ENCODE assay signal across 9 cellular contexts in genomic region chr5:36593867-36594266, GRCh38.
"Had no signal": no experiment of that assay in that cellular context is flagged by ENCODE, and none has a peak within 500 bp of the region (broad histone marks: within the 10 kb centered on the region; RNA-seq: fewer than 3 reads in every experiment).

No MANE protein-coding gene starts in this region.

- DNase-seq: activated CD4-positive, alpha-beta T cell treated with anti-CD3 and anti-CD28 coated beads for 1 hour; amniotic stem cell; effector CD8-positive, alpha-beta T cell; left ventricle myocardium superior; stimulated activated naive B cell treated with anti-CD40 and anti-IgM and Interleukin-4, amounts not matched to agents 10 μg/mL and 1 μg/mL and 100 μg/mL, for 72 hours; WERI-Rb-1 had no signal

- H3K4me3 Mint-ChIP-seq: activated naive CD8-positive, alpha-beta T cell; stimulated activated naive B cell treated with anti-CD40 and anti-IgM and Interleukin-4, amounts not matched to agents 10 μg/mL and 1 μg/mL and 100 μg/mL, for 72 hours had no signal

- H3K4me1 ChIP-seq: esophagus muscularis mucosa had no signal

- H3K27me3 ChIP-seq: esophagus muscularis mucosa had no signal

- H3K4me3 ChIP-seq: esophagus muscularis mucosa had no signal

- H3K27ac ChIP-seq: esophagus muscularis mucosa, WERI-Rb-1 had no signal

- ATAC-seq: left ventricle myocardium superior; stimulated activated naive B cell treated with anti-CD40 and anti-IgM and Interleukin-4, amounts not matched to agents 10 μg/mL and 1 μg/mL and 100 μg/mL, for 72 hours had no signal

- H3K36me3 ChIP-seq: esophagus muscularis mucosa, WERI-Rb-1 had no signal

- H3K36me3 Mint-ChIP-seq: activated naive CD8-positive, alpha-beta T cell; stimulated activated naive B cell treated with anti-CD40 and anti-IgM and Interleukin-4, amounts not matched to agents 10 μg/mL and 1 μg/mL and 100 μg/mL, for 72 hours had no signal

- H3K9me3 ChIP-seq: esophagus muscularis mucosa had no signal

- H3K27ac Mint-ChIP-seq: activated naive CD8-positive, alpha-beta T cell; progenitor cell of endocrine pancreas; stimulated activated naive B cell treated with anti-CD40 and anti-IgM and Interleukin-4, amounts not matched to agents 10 μg/mL and 1 μg/mL and 100 μg/mL, for 72 hours had no signal
